In genomic region chr2:46506131-46506706, GRCh38 we compare ENCODE assay signal across 16 cellular contexts. TPM values are rescaled to one million over a fixed set of nuclear protein-coding genes. Genes with fewer than 3 reads are reported as not detected.
"Had no signal": no experiment of that assay in that cellular context is flagged by ENCODE, and none has a peak within 500 bp of the region (broad histone marks: within the 10 kb centered on the region; RNA-seq: fewer than 3 reads in every experiment).

No MANE protein-coding gene starts in this region.

- DNase-seq: activated CD4-positive, alpha-beta T cell treated with anti-CD3 and anti-CD28 coated beads for 48 hours; activated CD8-positive, alpha-beta memory T cell treated with anti-CD3 and anti-CD28 coated beads for 24 hours; central memory CD4-positive, alpha-beta T cell; cortex of kidney; hypothalamus; mucosa of descending colon; ovary; stimulated activated CD4-positive, alpha-beta T cell treated with anti-CD3 and anti-CD28 coated beads, Interleukin-4, amount 100 ng/mL, for 24 hours; T-helper 1 cell; upper lobe of right lung had no signal

- H3K27me3 Mint-ChIP-seq: activated naive CD4-positive, alpha-beta T cell treated with anti-CD3 and anti-CD28 coated beads, Interleukin-2, amount 50 U/mL, for 24 hours; stimulated activated naive CD8-positive, alpha-beta T cell treated with anti-CD3 and anti-CD28 coated beads, Interleukin-15, Interleukin-2, amounts not matched to agents 100 ng/mL and 50 ng/mL, for 24 hours had no signal

- H3K4me3 ChIP-seq: mucosa of descending colon, ovary, upper lobe of right lung had no signal

- H3K36me3 ChIP-seq: ovary, upper lobe of right lung had no signal

- H3K4me1 Mint-ChIP-seq: activated naive CD4-positive, alpha-beta T cell treated with anti-CD3 and anti-CD28 coated beads, Interleukin-2, amount 50 U/mL, for 24 hours; nephron had no signal

- ATAC-seq: mucosa of descending colon, upper lobe of right lung had no signal

- H3K27ac ChIP-seq: ovary, upper lobe of right lung had no signal

- H3K4me1 ChIP-seq: upper lobe of right lung had no signal

- H3K27ac Mint-ChIP-seq: activated naive CD4-positive, alpha-beta T cell treated with anti-CD3 and anti-CD28 coated beads, Interleukin-2, amount 50 U/mL, for 24 hours; nephron; stimulated activated naive CD8-positive, alpha-beta T cell treated with anti-CD3 and anti-CD28 coated beads, Interleukin-15, Interleukin-2, amounts not matched to agents 100 ng/mL and 50 ng/mL, for 24 hours had no signal

- H3K9me3 Mint-ChIP-seq: activated naive CD4-positive, alpha-beta T cell treated with anti-CD3 and anti-CD28 coated beads, Interleukin-2, amount 50 U/mL, for 24 hours; nephron; stimulated activated naive CD8-positive, alpha-beta T cell treated with anti-CD3 and anti-CD28 coated beads, Interleukin-15, Interleukin-2, amounts not matched to agents 100 ng/mL and 50 ng/mL, for 24 hours had no signal

- H3K4me3 Mint-ChIP-seq: activated naive CD4-positive, alpha-beta T cell treated with anti-CD3 and anti-CD28 coated beads, Interleukin-2, amount 50 U/mL, for 24 hours; nephron; stimulated activated naive CD8-positive, alpha-beta T cell treated with anti-CD3 and anti-CD28 coated beads, Interleukin-15, Interleukin-2, amounts not matched to agents 100 ng/mL and 50 ng/mL, for 24 hours had no signal

- H3K27me3 ChIP-seq: ovary, upper lobe of right lung had no signal

- H3K9me3 ChIP-seq: mucosa of descending colon, ovary, upper lobe of right lung had no signal

RNA-seq across cellular contexts. Expression of gene TMEM247, which starts 26.9 kb away (rescaled TPM):
- total RNA-seq: lung microvascular endothelial cell, mucosa of descending colon, ovary, temporal lobe, upper lobe of right lung had no signal
- polyA plus RNA-seq: esophagus, ovary had no signal
